In genomic region chr1:153670859-153671622, GRCh38 we compare ENCODE assay signal across 7 cellular contexts. TPM values are rescaled to one million over a fixed set of nuclear protein-coding genes. Genes with fewer than 3 reads are reported as not detected.
DNase-seq lines count a peak whose midpoint lies in the region; ATAC-seq and TF ChIP-seq lines count a peak whose summit lies in the region.

TSS of gene ILF2 (minus strand) at chr1:153670993. CDS start at chr1:153670922, 71 bp downstream.

- no peaks in the 10 kb centered on the region for H3K9me3 Mint-ChIP-seq in T-helper 2 cell treated with Interferon-gamma antibody and Interleukin-4, amounts not matched to agents 5 μg/mL and 100 μg/mL, for 36 hours

- H3K79me2 ChIP-seq in hepatocyte: peaks cover 30% of the 10 kb centered on the region

- peak; percentile 100 for DNase-seq in NCI-H187 treated with DMSO at 0.1 percent for 48 hours (lab: John Stamatoyannopoulos, UW)
- DNase-seq in T-helper 2 cell treated with Interferon-gamma antibody and Interleukin-4, amounts not matched to agents 5 μg/mL and 100 μg/mL, for 36 hours (ENCODE audit: low spot score): peak; percentile 96
- DNase-seq in astrocyte of the cerebellum (ENCODE audit: low read depth): peak; percentile 99
- peak; percentile 97 for DNase-seq in hepatocyte (ENCODE audit: low spot score)
- DNase-seq in renal cortical epithelial cell (ENCODE audit: low read depth): peak; percentile 100

- no peaks in the 10 kb centered on the region for H3K9me3 ChIP-seq in hepatocyte (ENCODE audit: low read depth)

- WGBS in hepatocyte (ENCODE audit: low lambda C conversion rate, missing lambda C conversion rate): under 1% methylated on average over 35 of the region's 35 CpGs

- TF ChIP-seq CTCF in astrocyte of the cerebellum (IDR thresholded peaks at IDR 0.05; ENCODE audit: low read depth, low read length, missing control alignments): no peak
- no peak for TF ChIP-seq CTCF in hepatocyte (IDR thresholded peaks at IDR 0.05; ENCODE audit: poor library complexity)

- peak within 1 kb of the TSS; percentile 65 for H2AFZ ChIP-seq in hepatocyte

- H3K27ac ChIP-seq in hepatocyte: peak within 1 kb of the TSS; percentile 75

- H3K4me3 Mint-ChIP-seq in T-helper 2 cell treated with Interferon-gamma antibody and Interleukin-4, amounts not matched to agents 5 μg/mL and 100 μg/mL, for 36 hours: no peak within 1 kb of the TSS

- H3K4me2 ChIP-seq in hepatocyte: peak within 1 kb of the TSS; percentile 88

- H3K4me1 ChIP-seq in hepatocyte (ENCODE audit: insufficient read depth): peaks cover 8% of the 10 kb centered on the region

- no peaks in the 10 kb centered on the region for H4K20me1 ChIP-seq in hepatocyte (ENCODE audit: insufficient read depth, poor library complexity, severe bottlenecking)

- H3K36me3 ChIP-seq in hepatocyte (replicated peaks; ENCODE audit: insufficient read depth, low read depth): no peaks in the 10 kb centered on the region

- in situ Hi-C loops in astrocyte of the cerebellum (cut with HindIII; ENCODE audit: low sequenced_read_pairs): no loop called here

- ATAC-seq in GM18502 (IDR thresholded peaks at IDR 0.05; ENCODE audit: poor library complexity, unreplicated experiment) (peak; percentile 90), HG02970 (IDR thresholded peaks at IDR 0.05; ENCODE audit: low FRiP score, unreplicated experiment) (peak; percentile 91)

- H3K36me3 Mint-ChIP-seq in T-helper 2 cell treated with Interferon-gamma antibody and Interleukin-4, amounts not matched to agents 5 μg/mL and 100 μg/mL, for 36 hours (ENCODE audit: low read depth): peaks cover 36% of the 10 kb centered on the region

- no peaks in the 10 kb centered on the region for H3K27me3 ChIP-seq in hepatocyte

- H3K4me3 ChIP-seq in astrocyte of the cerebellum (ENCODE audit: low read depth, low read length): peak within 1 kb of the TSS; percentile 93
- peak within 1 kb of the TSS; percentile 27 for H3K4me3 ChIP-seq in hepatocyte

- no peaks in the 10 kb centered on the region for H3K9me2 ChIP-seq in hepatocyte (replicated peaks; ENCODE audit: insufficient read depth)

- H3K27me3 Mint-ChIP-seq in T-helper 2 cell treated with Interferon-gamma antibody and Interleukin-4, amounts not matched to agents 5 μg/mL and 100 μg/mL, for 36 hours (ENCODE audit: low read depth): no peaks in the 10 kb centered on the region

- peaks cover 22% of the 10 kb centered on the region for H3K4me1 Mint-ChIP-seq in T-helper 2 cell treated with Interferon-gamma antibody and Interleukin-4, amounts not matched to agents 5 μg/mL and 100 μg/mL, for 36 hours (ENCODE audit: low read depth)

- H3K27ac Mint-ChIP-seq in T-helper 2 cell treated with Interferon-gamma antibody and Interleukin-4, amounts not matched to agents 5 μg/mL and 100 μg/mL, for 36 hours: no peak within 1 kb of the TSS

RNA-seq across cellular contexts. Expression of gene ILF2, which starts in this region (rescaled TPM):
- total RNA-seq in hepatocyte: 173 and 191 TPM in 2 replicates
- polyA plus RNA-seq in hepatocyte: 177 and 178 TPM in 2 replicates
- total RNA-seq in renal cortical epithelial cell: 168 and 232 TPM in 2 replicates

Comparison
In these comparisons a context has a peak if more than half of its experiments do, and no peak if none do; other contexts are left out.
1. Peak in every context shown above with its lines: DNase-seq, ATAC-seq, H3K4me3 ChIP-seq and H3K27ac ChIP-seq.